ENCODE assay signal across 17 cellular contexts in the genomic region with DNA sequence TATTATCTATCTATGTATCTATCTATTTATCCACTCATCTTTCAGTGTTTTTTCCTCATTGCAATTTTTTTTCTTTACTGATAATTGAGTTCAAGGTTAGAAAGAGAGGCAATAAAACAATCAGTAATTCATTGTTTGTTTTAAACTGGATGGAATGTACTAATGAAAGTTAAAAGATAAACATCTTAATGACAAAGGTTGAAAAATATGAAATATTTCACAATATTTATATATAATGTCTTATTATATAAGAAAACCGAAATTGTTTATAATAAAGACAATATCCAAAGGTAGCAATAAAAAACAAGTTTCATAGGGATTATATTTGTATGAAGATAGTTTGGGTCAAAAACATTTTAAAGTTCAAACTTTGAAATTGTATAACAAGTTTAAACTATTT.
DNase-seq lines count a peak whose midpoint lies in the region; ATAC-seq and FAIRE-seq lines count a peak whose summit lies in the region.
"Had no signal": no experiment of that assay in that cellular context is flagged by ENCODE, and none has a peak within 500 bp of the region (broad histone marks: within the 10 kb centered on the region; RNA-seq: fewer than 3 reads in every experiment).

No MANE protein-coding gene starts in this region.

- no peaks in the 10 kb centered on the region for H3K36me3 ChIP-seq in small intestine (ENCODE audit: control insufficient read depth in 2 of 2, insufficient read depth in 2 of 2, low read length in 2 of 2)
- H3K36me3 ChIP-seq: BE2C had no signal

- no peak overlapping the region for H3K27ac ChIP-seq in small intestine (ENCODE audit: low read depth in 1 of 2, low read length in 1 of 2)
- H3K27ac ChIP-seq: HL-60 had no signal

- 33 to 65% (median 37%) methylated on average over 1 of the region's 1 CpG for WGBS in small intestine, 3 donors

- no peaks in the 10 kb centered on the region for H3K27me3 ChIP-seq in small intestine (ENCODE audit: control insufficient read depth in 2 of 2, insufficient read depth in 2 of 2, low read length in 2 of 2)
- H3K27me3 ChIP-seq: BE2C had no signal

- intact Hi-C loops in left colon (cut with DNase I, micrococcal nuclease) = no loop called here

- FAIRE-seq in A204.1 (lab: Jason Lieb, UNC) = peak; percentile 71
- FAIRE-seq in TTC549 (lab: Jason Lieb, UNC) = peak; percentile 43
- peak; percentile 79 for FAIRE-seq in endometrium (lab: Jason Lieb, UNC)
- FAIRE-seq in small intestine (lab: Jason Lieb, UNC) = peak; percentile 68
- FAIRE-seq: H1 had no signal

- no peaks in the 10 kb centered on the region for H3K4me1 ChIP-seq in small intestine (ENCODE audit: control insufficient read depth in 2 of 2, insufficient read depth in 1 of 2, low read depth in 1 of 2, low read length in 1 of 2)
- H3K4me1 ChIP-seq: BE2C had no signal

- DNase-seq in small intestine = no peak
- DNase-seq in stimulated activated CD8-positive, alpha-beta memory T cell treated with anti-CD3 and anti-CD28 coated beads, Interleukin-4, amount 100 ng/mL, for 48 hours = no peak
- DNase-seq in left colon = no peak
- DNase-seq: ACHN; BE2C; C1 segment of cervical spinal cord; CD4-positive, CD25-positive, alpha-beta regulatory T cell; CD8-positive, alpha-beta memory T cell; COR-L47; GF-D8; H9 had no signal

- H3K4me3 ChIP-seq in small intestine (ENCODE audit: low read depth in 1 of 2, low read length in 2 of 2) = no peak overlapping the region

- H3K9me3 ChIP-seq in small intestine (ENCODE audit: control insufficient read depth, low read depth) = no peaks in the 10 kb centered on the region
- H3K9me3 ChIP-seq: BE2C had no signal

- ATAC-seq in left colon = no peak
- ATAC-seq in HG03432 (IDR thresholded peaks at IDR 0.05; ENCODE audit: unreplicated experiment) = no peak
